In genomic region chr11:3637201-3637600, GRCh38 we compare ENCODE assay signal across 36 cellular contexts. TPM values are rescaled to one million over a fixed set of nuclear protein-coding genes. Genes with fewer than 3 reads are reported as not detected.
"Had no signal": no experiment of that assay in that cellular context is flagged by ENCODE, and none has a peak within 500 bp of the region (broad histone marks: within the 10 kb centered on the region; RNA-seq: fewer than 3 reads in every experiment).

No MANE protein-coding gene starts in this region.

- DNase-seq: activated CD4-positive, alpha-beta memory T cell treated with anti-CD3 and anti-CD28 coated beads, Interleukin-2, amount 10 ng/mL, durations not matched to agents 7 days and 5 days; activated CD4-positive, alpha-beta T cell treated with anti-CD3 and anti-CD28 coated beads for 1 hour; activated CD4-positive, alpha-beta T cell treated with anti-CD3 and anti-CD28 coated beads for 36 hours; activated CD4-positive, alpha-beta T cell treated with anti-CD3 and anti-CD28 coated beads for 48 hours; activated CD4-positive, alpha-beta T cell treated with anti-CD3 and anti-CD28 coated beads, Interleukin-2, amount 10 ng/mL, durations not matched to agents 7 days and 5 days; activated CD4-positive, alpha-beta T cell treated with anti-CD3 and anti-CD28 coated beads, Interleukin-2, amount 50 U/mL, for 48 hours; activated CD4-positive, CD25-positive, alpha-beta regulatory T cell; activated CD8-positive, alpha-beta memory T cell treated with anti-CD3 and anti-CD28 coated beads for 24 hours; activated CD8-positive, alpha-beta memory T cell treated with anti-CD3 and anti-CD28 coated beads, Interleukin-2, amount 10 ng/mL, durations not matched to agents 7 days and 5 days; activated CD8-positive, alpha-beta memory T cell treated with anti-CD3 and anti-CD28 coated beads, Interleukin-2, amount 50 U/mL, for 48 hours; activated CD8-positive, alpha-beta T cell treated with anti-CD3 and anti-CD28 coated beads, Interleukin-2, amount 10 ng/mL, durations not matched to agents 7 days and 5 days; activated effector memory CD4-positive, alpha-beta T cell treated with Interleukin-2 at 50 U/mL for 16 hours; activated gamma-delta T cell; activated naive CD4-positive, alpha-beta T cell treated with anti-CD3 and anti-CD28 coated beads, Interleukin-2, amount 10 ng/mL, durations not matched to agents 7 days and 5 days; activated naive CD4-positive, alpha-beta T cell treated with Interleukin-2 at 50 U/mL for 16 hours; activated T-cell treated with anti-CD3 and anti-CD28 coated beads, Interleukin-2, amount 50 U/mL, for 24 hours; activated T-cell treated with anti-CD3 and anti-CD28 coated beads, Interleukin-2, amount 50 U/mL, for 48 hours; adrenal gland; amniotic stem cell; body of pancreas; brain microvascular endothelial cell; central memory CD4-positive, alpha-beta T cell; T-helper 1 cell; T-helper 2 cell; T-helper 9 cell; WERI-Rb-1 had no signal

- H3K36me3 Mint-ChIP-seq: activated CD8-positive, alpha-beta memory T cell treated with anti-CD3 and anti-CD28 coated beads, Interleukin-2, amount 10 ng/mL, durations not matched to agents 7 days and 5 days; activated naive CD4-positive, alpha-beta T cell treated with anti-CD3 and anti-CD28 coated beads, Interleukin-2, amount 10 ng/mL, durations not matched to agents 7 days and 5 days; activated naive CD4-positive, alpha-beta T cell treated with anti-CD3 and anti-CD28 coated beads, Interleukin-2, amount 50 U/mL, for 24 hours; activated naive CD8-positive, alpha-beta T cell had no signal

- H3K4me1 ChIP-seq: breast epithelium had no signal

- H3K9me3 Mint-ChIP-seq: activated CD4-positive, alpha-beta memory T cell treated with anti-CD3 and anti-CD28 coated beads, Interleukin-2, amount 10 ng/mL, durations not matched to agents 7 days and 5 days; activated CD4-positive, alpha-beta T cell treated with anti-CD3 and anti-CD28 coated beads, Interleukin-2, amount 10 ng/mL, durations not matched to agents 7 days and 5 days; activated naive CD4-positive, alpha-beta T cell treated with anti-CD3 and anti-CD28 coated beads, Interleukin-2, amount 10 ng/mL, durations not matched to agents 7 days and 5 days; activated naive CD4-positive, alpha-beta T cell treated with anti-CD3 and anti-CD28 coated beads, Interleukin-2, amount 50 U/mL, for 24 hours; activated T-cell treated with anti-CD3 and anti-CD28 coated beads, Interleukin-2, amount 50 U/mL, for 24 hours; activated T-helper 2 cell treated with anti-CD3 and anti-CD28 coated beads, Interferon-gamma antibody, Interleukin-2, Interleukin-4, amounts not matched to agents 10 μg/mL and 5 μg/mL and 100 μg/mL, durations not matched to agents 14 hours and 24 hours and 36 hours; T-helper 1 cell treated with Interleukin-12 subunit alpha and Interleukin-12 subunit beta and Interleukin-4 antibody, amounts not matched to agents 30 μg/mL and 1 μg/mL, for 36 hours; T-helper 2 cell treated with Interferon-gamma antibody and Interleukin-4, amounts not matched to agents 5 μg/mL and 100 μg/mL, for 36 hours; WTC11 had no signal

- H3K4me3 ChIP-seq: adrenal gland, body of pancreas, breast epithelium had no signal

- H3K27ac ChIP-seq: adrenal gland, body of pancreas, brain microvascular endothelial cell, breast epithelium, WERI-Rb-1 had no signal

- H3K27me3 Mint-ChIP-seq: activated naive CD4-positive, alpha-beta T cell treated with anti-CD3 and anti-CD28 coated beads, Interleukin-2, amount 50 U/mL, for 24 hours had no signal

- H3K27ac Mint-ChIP-seq: activated CD4-positive, alpha-beta memory T cell treated with anti-CD3 and anti-CD28 coated beads, Interleukin-2, amount 10 ng/mL, durations not matched to agents 7 days and 5 days; activated CD4-positive, alpha-beta T cell treated with anti-CD3 and anti-CD28 coated beads for 36 hours; activated CD4-positive, alpha-beta T cell treated with anti-CD3 and anti-CD28 coated beads, Interleukin-2, amount 10 ng/mL, durations not matched to agents 7 days and 5 days; activated CD8-positive, alpha-beta memory T cell treated with anti-CD3 and anti-CD28 coated beads, Interleukin-2, amount 10 ng/mL, durations not matched to agents 7 days and 5 days; activated CD8-positive, alpha-beta T cell treated with anti-CD3 and anti-CD28 coated beads, Interleukin-2, amount 10 ng/mL, durations not matched to agents 7 days and 5 days; activated naive CD4-positive, alpha-beta T cell treated with anti-CD3 and anti-CD28 coated beads, Interleukin-2, amount 10 ng/mL, durations not matched to agents 7 days and 5 days; activated naive CD4-positive, alpha-beta T cell treated with anti-CD3 and anti-CD28 coated beads, Interleukin-2, amount 50 U/mL, for 24 hours; activated naive CD8-positive, alpha-beta T cell; activated T-cell treated with anti-CD3 and anti-CD28 coated beads, Interleukin-2, amount 50 U/mL, for 24 hours; activated T-helper 2 cell treated with anti-CD3 and anti-CD28 coated beads, Interferon-gamma antibody, Interleukin-2, Interleukin-4, amounts not matched to agents 10 μg/mL and 5 μg/mL and 100 μg/mL, durations not matched to agents 14 hours and 24 hours and 36 hours; T-helper 1 cell treated with Interleukin-12 subunit alpha and Interleukin-12 subunit beta and Interleukin-4 antibody, amounts not matched to agents 30 μg/mL and 1 μg/mL, for 36 hours; T-helper 2 cell treated with Interferon-gamma antibody and Interleukin-4, amounts not matched to agents 5 μg/mL and 100 μg/mL, for 36 hours; WTC11 had no signal

- H3K4me3 Mint-ChIP-seq: activated CD4-positive, alpha-beta memory T cell treated with anti-CD3 and anti-CD28 coated beads, Interleukin-2, amount 10 ng/mL, durations not matched to agents 7 days and 5 days; activated CD4-positive, alpha-beta T cell treated with anti-CD3 and anti-CD28 coated beads for 36 hours; activated CD4-positive, alpha-beta T cell treated with anti-CD3 and anti-CD28 coated beads, Interleukin-2, amount 10 ng/mL, durations not matched to agents 7 days and 5 days; activated CD8-positive, alpha-beta memory T cell treated with anti-CD3 and anti-CD28 coated beads, Interleukin-2, amount 10 ng/mL, durations not matched to agents 7 days and 5 days; activated CD8-positive, alpha-beta T cell treated with anti-CD3 and anti-CD28 coated beads, Interleukin-2, amount 10 ng/mL, durations not matched to agents 7 days and 5 days; activated naive CD4-positive, alpha-beta T cell treated with anti-CD3 and anti-CD28 coated beads, Interleukin-2, amount 10 ng/mL, durations not matched to agents 7 days and 5 days; activated naive CD4-positive, alpha-beta T cell treated with anti-CD3 and anti-CD28 coated beads, Interleukin-2, amount 50 U/mL, for 24 hours; activated naive CD8-positive, alpha-beta T cell; activated T-cell treated with anti-CD3 and anti-CD28 coated beads, Interleukin-2, amount 50 U/mL, for 24 hours; T-helper 1 cell treated with Interleukin-12 subunit alpha and Interleukin-12 subunit beta and Interleukin-4 antibody, amounts not matched to agents 30 μg/mL and 1 μg/mL, for 36 hours; T-helper 2 cell treated with Interferon-gamma antibody and Interleukin-4, amounts not matched to agents 5 μg/mL and 100 μg/mL, for 36 hours; WTC11 had no signal

- H3K27me3 ChIP-seq: adrenal gland, body of pancreas, brain microvascular endothelial cell, breast epithelium had no signal

- H3K36me3 ChIP-seq: adrenal gland, brain microvascular endothelial cell, breast epithelium, WERI-Rb-1 had no signal

- H3K9me3 ChIP-seq: adrenal gland, body of pancreas, breast epithelium had no signal

RNA-seq across cellular contexts. Expression of gene ART5, which starts 4.6 kb away (rescaled TPM):
- total RNA-seq: activated CD4-positive, alpha-beta memory T cell treated with anti-CD3 and anti-CD28 coated beads, Interleukin-2, amount 10 ng/mL, durations not matched to agents 7 days and 5 days; activated CD4-positive, alpha-beta T cell treated with anti-CD3 and anti-CD28 coated beads, Interleukin-2, amount 10 ng/mL, durations not matched to agents 7 days and 5 days; activated CD8-positive, alpha-beta memory T cell treated with anti-CD3 and anti-CD28 coated beads, Interleukin-2, amount 10 ng/mL, durations not matched to agents 7 days and 5 days; activated CD8-positive, alpha-beta T cell treated with anti-CD3 and anti-CD28 coated beads, Interleukin-2, amount 10 ng/mL, durations not matched to agents 7 days and 5 days; activated T-helper 2 cell treated with anti-CD3 and anti-CD28 coated beads, Interferon-gamma antibody, Interleukin-2, Interleukin-4, amounts not matched to agents 10 μg/mL and 5 μg/mL and 100 μg/mL, durations not matched to agents 14 hours and 24 hours and 36 hours; aorta; body of pancreas; cerebellum had no signal

RNA-seq across cellular contexts. Expression of gene ART1, which starts 7.7 kb away (rescaled TPM):
- total RNA-seq: activated CD4-positive, alpha-beta memory T cell treated with anti-CD3 and anti-CD28 coated beads, Interleukin-2, amount 10 ng/mL, durations not matched to agents 7 days and 5 days; activated CD4-positive, alpha-beta T cell treated with anti-CD3 and anti-CD28 coated beads for 36 hours; activated CD4-positive, alpha-beta T cell treated with anti-CD3 and anti-CD28 coated beads, Interleukin-2, amount 10 ng/mL, durations not matched to agents 7 days and 5 days; activated CD8-positive, alpha-beta memory T cell treated with anti-CD3 and anti-CD28 coated beads, Interleukin-2, amount 10 ng/mL, durations not matched to agents 7 days and 5 days; activated CD8-positive, alpha-beta T cell treated with anti-CD3 and anti-CD28 coated beads, Interleukin-2, amount 10 ng/mL, durations not matched to agents 7 days and 5 days; activated T-helper 2 cell treated with anti-CD3 and anti-CD28 coated beads, Interferon-gamma antibody, Interleukin-2, Interleukin-4, amounts not matched to agents 10 μg/mL and 5 μg/mL and 100 μg/mL, durations not matched to agents 14 hours and 24 hours and 36 hours; aorta; astrocyte; body of pancreas; breast epithelium; cerebellum; WTC11 had no signal
